ENCODE assay signal across 29 cellular contexts in the genomic region with DNA sequence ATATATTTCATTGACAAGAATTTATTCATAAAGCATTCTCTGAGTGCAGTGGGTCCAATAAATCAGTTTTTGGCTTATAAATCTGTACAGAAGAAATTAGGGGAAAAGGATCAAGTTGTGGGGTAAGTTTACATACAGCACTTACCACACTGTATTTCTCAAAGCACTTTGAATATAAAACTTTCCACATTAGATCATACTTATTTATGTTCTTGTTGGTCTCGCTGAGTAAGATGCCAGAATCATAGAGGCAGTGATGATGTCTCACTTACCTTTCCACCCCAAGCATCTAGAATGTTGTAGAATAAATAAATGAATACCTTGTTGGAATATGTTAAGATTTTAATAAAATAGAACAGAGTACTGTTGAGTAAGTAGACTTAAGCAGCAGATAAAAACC.
"Had no signal": no experiment of that assay in that cellular context is flagged by ENCODE, and none has a peak within 500 bp of the region (broad histone marks: within the 10 kb centered on the region; RNA-seq: fewer than 3 reads in every experiment).

No MANE protein-coding gene starts in this region.

- DNase-seq: activated B cell treated with CpG ODN at 0.5 μM for 24 hours; activated CD4-positive, alpha-beta T cell treated with anti-CD3 and anti-CD28 coated beads for 48 hours; activated CD4-positive, alpha-beta T cell treated with anti-CD3 and anti-CD28 coated beads, Interleukin-2, amount 50 U/mL, for 1 hour; activated CD4-positive, alpha-beta T cell treated with anti-CD3 and anti-CD28 coated beads, Interleukin-2, amount 50 U/mL, for 48 hours; activated CD8-positive, alpha-beta memory T cell treated with anti-CD3 and anti-CD28 coated beads for 24 hours; activated CD8-positive, alpha-beta T cell treated with anti-CD3 and anti-CD28 coated beads for 36 hours; activated effector memory CD4-positive, alpha-beta T cell treated with Interleukin-2 at 50 U/mL for 16 hours; activated gamma-delta T cell treated with Interleukin-2 at 50 U/mL for 16 hours; activated naive CD4-positive, alpha-beta T cell treated with anti-CD3 and anti-CD28 coated beads, Interleukin-2, amount 50 U/mL, for 16 hours; activated naive CD4-positive, alpha-beta T cell treated with Interleukin-2 at 50 U/mL for 16 hours; activated T-cell treated with anti-CD3 and anti-CD28 coated beads, Interleukin-2, amount 50 U/mL, for 4 hours; amniotic stem cell; anterior cingulate cortex; brain microvascular endothelial cell; central memory CD4-positive, alpha-beta T cell; cerebellar nuclear complex; colonic mucosa; effector CD8-positive, alpha-beta T cell; esophagus squamous epithelium; foreskin melanocyte; T-helper 1 cell; T-helper 17 cell; T1000; WERI-Rb-1 had no signal

- ATAC-seq: activated CD4-positive, CD25-positive, alpha-beta regulatory T cell treated with anti-CD3 and anti-CD28 coated beads, Interleukin-2, amount 50 U/mL, for 24 hours; activated CD8-positive, alpha-beta T cell treated with anti-CD3 and anti-CD28 coated beads for 36 hours; activated T-cell treated with anti-CD3 and anti-CD28 coated beads, Interleukin-2, amount 50 U/mL, for 4 hours; activated T-helper 17 cell treated with anti-CD3 and anti-CD28 coated beads, Interleukin-2, amount 50 U/mL, for 72 hours; T-helper 17 cell had no signal

- H3K9me3 ChIP-seq: colonic mucosa, esophagus squamous epithelium had no signal

- H3K4me1 ChIP-seq: colonic mucosa, esophagus squamous epithelium had no signal

- H3K27ac ChIP-seq: brain microvascular endothelial cell, colonic mucosa, epithelial cell of prostate, esophagus squamous epithelium, WERI-Rb-1 had no signal

- H3K27me3 ChIP-seq: brain microvascular endothelial cell, colonic mucosa, esophagus squamous epithelium had no signal

- H3K4me3 ChIP-seq: colonic mucosa, esophagus squamous epithelium had no signal

- H3K27me3 Mint-ChIP-seq: activated B cell treated with CpG ODN at 0.5 μM for 24 hours; activated CD8-positive, alpha-beta T cell treated with anti-CD3 and anti-CD28 coated beads for 36 hours; activated naive CD8-positive, alpha-beta T cell; activated T-helper 17 cell treated with anti-CD3 and anti-CD28 coated beads, Interleukin-2, amount 50 U/mL, for 72 hours; T-helper 17 cell had no signal

- H3K4me1 Mint-ChIP-seq: activated B cell treated with CpG ODN at 0.5 μM for 24 hours; activated T-helper 17 cell treated with anti-CD3 and anti-CD28 coated beads, Interleukin-2, amount 50 U/mL, for 72 hours; T-helper 17 cell had no signal

- H3K27ac Mint-ChIP-seq: activated B cell treated with CpG ODN at 0.5 μM for 24 hours; activated CD8-positive, alpha-beta T cell treated with anti-CD3 and anti-CD28 coated beads for 36 hours; activated naive CD8-positive, alpha-beta T cell; activated T-helper 17 cell treated with anti-CD3 and anti-CD28 coated beads, Interleukin-2, amount 50 U/mL, for 72 hours; T-helper 17 cell; T-helper 2 cell treated with Interferon-gamma antibody and Interleukin-4, amounts not matched to agents 5 μg/mL and 100 μg/mL, for 36 hours had no signal

- H3K36me3 ChIP-seq: brain microvascular endothelial cell, colonic mucosa, esophagus squamous epithelium, WERI-Rb-1 had no signal

- H3K36me3 Mint-ChIP-seq: activated naive CD8-positive, alpha-beta T cell had no signal

- H3K4me3 Mint-ChIP-seq: activated B cell treated with CpG ODN at 0.5 μM for 24 hours; activated CD8-positive, alpha-beta T cell treated with anti-CD3 and anti-CD28 coated beads for 36 hours; activated naive CD8-positive, alpha-beta T cell; activated T-cell treated with anti-CD3 and anti-CD28 coated beads, Interleukin-2, amount 50 U/mL, for 4 hours; activated T-helper 17 cell treated with anti-CD3 and anti-CD28 coated beads, Interleukin-2, amount 50 U/mL, for 72 hours; T-helper 17 cell; T-helper 2 cell treated with Interferon-gamma antibody and Interleukin-4, amounts not matched to agents 5 μg/mL and 100 μg/mL, for 36 hours had no signal
